Comparison of ENCODE assay signal across 8 cellular contexts in the genomic region with DNA sequence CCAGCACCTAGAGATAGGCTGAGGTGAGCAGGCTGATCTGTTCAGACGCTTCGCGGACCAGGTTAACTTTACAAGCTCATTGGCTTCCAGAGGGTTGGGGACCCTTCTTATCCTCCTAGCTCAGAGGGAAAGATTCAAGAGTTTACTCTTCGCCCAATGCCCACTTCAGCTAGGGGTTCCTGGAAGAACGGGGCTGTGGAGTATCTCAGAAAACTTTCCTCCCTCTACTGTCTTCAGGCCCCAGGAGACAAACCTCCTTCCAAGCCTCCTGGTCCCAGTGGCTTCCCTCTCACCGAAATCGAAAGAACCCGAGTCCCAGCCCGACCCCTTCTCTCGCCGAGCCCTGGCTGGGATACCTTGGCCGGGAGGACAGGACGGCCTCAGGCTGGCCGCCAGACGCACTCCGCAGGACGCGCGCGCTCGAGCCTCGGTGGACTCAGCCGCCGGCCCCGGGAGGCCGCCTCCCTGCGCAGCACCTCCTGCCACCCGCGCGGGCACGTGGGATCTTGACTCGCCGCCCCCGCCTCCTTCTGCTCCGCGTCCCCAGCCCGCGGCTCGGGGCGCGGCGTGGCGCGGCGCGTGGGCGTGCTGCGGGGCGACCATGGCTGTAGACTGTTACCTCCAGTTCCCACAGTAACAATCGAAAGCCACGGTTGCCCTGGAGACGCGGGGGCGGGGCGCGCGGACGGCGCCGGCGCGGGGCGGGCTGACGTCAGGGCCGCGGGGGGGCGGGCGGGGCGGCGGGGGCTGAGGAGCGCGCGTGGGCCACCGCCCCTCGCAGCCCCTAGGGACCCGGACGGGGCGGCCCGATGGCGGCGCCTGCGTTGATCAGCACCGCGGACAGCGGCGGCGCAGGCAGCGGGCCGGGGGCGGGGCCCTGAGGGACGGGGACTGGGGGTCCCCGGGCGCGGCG. TPM values are rescaled to one million over a fixed set of nuclear protein-coding genes. Genes with fewer than 3 reads are reported as not detected.
A peak's percentile ranks its signal among the peaks of the same experiment; 100 is the strongest.
DNase-seq lines count a peak whose midpoint lies in the region; ATAC-seq and TF ChIP-seq lines count a peak whose summit lies in the region.

No MANE protein-coding gene starts in this region.

- peaks cover 11% of the 10 kb centered on the region for H3K27me3 Mint-ChIP-seq in activated CD4-positive, alpha-beta T cell treated with anti-CD3 and anti-CD28 coated beads for 36 hours

- H3K4me3 ChIP-seq in HFF-Myc (replicated peaks; ENCODE audit: low read depth, low read length) (peak overlapping the region; percentile 60), choroid plexus epithelial cell (ENCODE audit: low read depth, low read length) (peak overlapping the region; percentile 60)

- H3K4me1 Mint-ChIP-seq in activated CD4-positive, alpha-beta T cell treated with anti-CD3 and anti-CD28 coated beads for 36 hours = peaks cover 29% of the 10 kb centered on the region

- H3K9me3 Mint-ChIP-seq in activated CD4-positive, alpha-beta T cell treated with anti-CD3 and anti-CD28 coated beads for 36 hours (ENCODE audit: low read depth) = no peaks in the 10 kb centered on the region

- peaks cover 5% of the 10 kb centered on the region for H3K36me3 Mint-ChIP-seq in activated CD4-positive, alpha-beta T cell treated with anti-CD3 and anti-CD28 coated beads for 36 hours (ENCODE audit: low read depth)

- ATAC-seq in activated CD4-positive, alpha-beta T cell treated with anti-CD3 and anti-CD28 coated beads for 36 hours = peak; percentile 31

- POLR2A ChIA-PET in GM10248 (lab: Yijun Ruan, JAX) = no interaction called here
- POLR2A ChIA-PET in activated CD4-positive, alpha-beta T cell treated with anti-CD3 and anti-CD28 coated beads for 36 hours (lab: Charles Lee) = no interaction called here

- intact Hi-C loops in activated CD4-positive, alpha-beta T cell treated with anti-CD3 and anti-CD28 coated beads for 36 hours (cut with DNase I, micrococcal nuclease) = loop anchor here (1.0 to 5.0 kb wide), 10 partner anchors 38 to 663 kb away; a partner anchor contains a TSS

- peak overlapping the region; percentile 72 for H3K4me3 Mint-ChIP-seq in activated CD4-positive, alpha-beta T cell treated with anti-CD3 and anti-CD28 coated beads for 36 hours

- TF ChIP-seq CTCF in GM10248 (IDR thresholded peaks at IDR 0.05; ENCODE audit: control extremely low read depth, extremely low read depth, low read depth, missing control alignments) = no peak
- no peak for TF ChIP-seq CTCF in HFF-Myc (IDR thresholded peaks at IDR 0.05; ENCODE audit: low read depth, low read length, missing control alignments)
- no peak for TF ChIP-seq CTCF in choroid plexus epithelial cell (conservative IDR thresholded peaks at IDR 0.05; ENCODE audit: low read depth, low read length)

- no peak overlapping the region for H3K27ac Mint-ChIP-seq in activated CD4-positive, alpha-beta T cell treated with anti-CD3 and anti-CD28 coated beads for 36 hours

- CTCF ChIA-PET in GM10248 (lab: Yijun Ruan, JAX) = interaction anchor here (0.7 to 2.7 kb wide), 4 partner anchors 12 to 303 kb away, joined by 3 to 7 read pairs (median 4); no protein-coding TSS in a partner anchor
- CTCF ChIA-PET in activated CD4-positive, alpha-beta T cell treated with anti-CD3 and anti-CD28 coated beads for 36 hours (lab: Charles Lee) = interaction anchor here (0.7 kb wide), 1 partner anchor 20 kb away, joined by 3 read pairs; a partner anchor contains a TSS

- DNase-seq in GM10248 (ENCODE audit: extremely low spot score) (peak; percentile 90), HFF-Myc (ENCODE audit: extremely low read depth, low read depth) (no peak), NCI-H1105 (lab: John Stamatoyannopoulos, UW) (peak; percentile 24), choroid plexus epithelial cell (ENCODE audit: low read depth) (peak; percentile 85), left kidney (ENCODE audit: low read depth, low spot score) (peak; percentile 94), inferior parietal cortex (ENCODE audit: extremely low spot score) (no peak)
- DNase-seq in activated CD4-positive, alpha-beta T cell treated with anti-CD3 and anti-CD28 coated beads for 36 hours = peak; percentile 92
- DNase-seq in stimulated activated CD4-positive, alpha-beta T cell treated with anti-CD3 and anti-CD28 coated beads, Interleukin-2, amount 100 ng/mL, for 24 hours = peak; percentile 91

RNA-seq across cellular contexts. Expression of a gene that starts 5.3 kb away (rescaled TPM):
- total RNA-seq in activated CD4-positive, alpha-beta T cell treated with anti-CD3 and anti-CD28 coated beads for 36 hours = 10 to 100 TPM; 13.6 to 16.5 TPM

RNA-seq across cellular contexts. Expression of a gene that starts 7.8 kb away (rescaled TPM):
- total RNA-seq in activated CD4-positive, alpha-beta T cell treated with anti-CD3 and anti-CD28 coated beads for 36 hours = 10 to 100 TPM; 31.4 to 38.6 TPM

RNA-seq across cellular contexts. Expression of a gene that starts 19.6 kb away (rescaled TPM):
- 10 to 100 TPM; 29.1 to 37.0 TPM for total RNA-seq in activated CD4-positive, alpha-beta T cell treated with anti-CD3 and anti-CD28 coated beads for 36 hours

RNA-seq across cellular contexts. Expression of a gene that starts 24.5 kb away (rescaled TPM):
- under 1 TPM; 0.11 to 0.18 TPM for total RNA-seq in activated CD4-positive, alpha-beta T cell treated with anti-CD3 and anti-CD28 coated beads for 36 hours

Comparison
In these comparisons a context has a peak if more than half of its experiments do, and no peak if none do; other contexts are left out.
1. DNase-seq: peak in GM10248 (single experiment), NCI-H1105 (single experiment), activated CD4-positive, alpha-beta T cell treated with anti-CD3 and anti-CD28 coated beads for 36 hours (single experiment), choroid plexus epithelial cell (single experiment), left kidney (single experiment) and stimulated activated CD4-positive, alpha-beta T cell treated with anti-CD3 and anti-CD28 coated beads, Interleukin-2, amount 100 ng/mL, for 24 hours (2 of 2); none in HFF-Myc (single experiment) and inferior parietal cortex (single experiment).